In genomic region chr20:1127840-1128239, GRCh38 we compare ENCODE assay signal across 32 cellular contexts. TPM values are rescaled to one million over a fixed set of nuclear protein-coding genes. Genes with fewer than 3 reads are reported as not detected.
"Had no signal": no experiment of that assay in that cellular context is flagged by ENCODE, and none has a peak within 500 bp of the region (broad histone marks: within the 10 kb centered on the region; RNA-seq: fewer than 3 reads in every experiment).

No MANE protein-coding gene starts in this region.

- H3K27ac Mint-ChIP-seq: activated B cell treated with CpG ODN at 0.5 μM for 24 hours; activated CD4-positive, alpha-beta memory T cell treated with anti-CD3 and anti-CD28 coated beads for 36 hours; activated CD8-positive, alpha-beta T cell treated with anti-CD3 and anti-CD28 coated beads for 36 hours; activated naive CD4-positive, alpha-beta T cell treated with anti-CD3 and anti-CD28 coated beads for 36 hours; activated naive CD4-positive, alpha-beta T cell treated with anti-CD3 and anti-CD28 coated beads, Interleukin-2, amount 50 U/mL, for 72 hours; activated naive CD8-positive, alpha-beta T cell treated with anti-CD3 and anti-CD28 coated beads for 36 hours; activated T-helper 1 cell treated with anti-CD3 and anti-CD28 coated beads, Interleukin-12 subunit alpha, Interleukin-12 subunit beta, Interleukin-2, Interleukin-4 antibody, amounts not matched to agents 30 ng/mL and 10 ng/mL and 1 ng/mL, durations not matched to agents 14 hours and 24 hours and 36 hours; brain; T-helper 1 cell treated with Interleukin-12 subunit alpha and Interleukin-12 subunit beta and Interleukin-4 antibody, amounts not matched to agents 30 μg/mL and 1 μg/mL, for 36 hours; T-helper 2 cell treated with Interferon-gamma antibody and Interleukin-4, amounts not matched to agents 5 μg/mL and 100 μg/mL, for 36 hours had no signal

- H3K27ac ChIP-seq: adrenal gland, VCaP had no signal

- H3K27me3 Mint-ChIP-seq: activated B cell treated with CpG ODN at 0.5 μM for 24 hours; activated CD4-positive, alpha-beta memory T cell treated with anti-CD3 and anti-CD28 coated beads for 36 hours; activated CD8-positive, alpha-beta T cell treated with anti-CD3 and anti-CD28 coated beads for 36 hours; activated naive CD8-positive, alpha-beta T cell treated with anti-CD3 and anti-CD28 coated beads for 36 hours; activated T-helper 17 cell treated with anti-CD3 and anti-CD28 coated beads, Interleukin-2, amount 50 U/mL, for 72 hours had no signal

- H3K4me3 ChIP-seq: adrenal gland had no signal

- H3K9me3 ChIP-seq: adrenal gland had no signal

- ATAC-seq: activated CD8-positive, alpha-beta T cell treated with anti-CD3 and anti-CD28 coated beads for 36 hours; activated naive CD4-positive, alpha-beta T cell treated with anti-CD3 and anti-CD28 coated beads, Interleukin-2, amount 50 U/mL, for 72 hours; activated T-cell treated with anti-CD3 and anti-CD28 coated beads, Interleukin-2, amount 50 U/mL, for 4 hours; activated T-cell treated with anti-CD3 and anti-CD28 coated beads, Interleukin-2, amount 50 U/mL, for 72 hours; activated T-helper 17 cell treated with anti-CD3 and anti-CD28 coated beads, Interleukin-2, amount 50 U/mL, for 72 hours had no signal

- H3K27me3 ChIP-seq: adrenal gland had no signal

- DNase-seq: activated B cell treated with CpG ODN at 0.5 μM for 24 hours; activated CD4-positive, alpha-beta memory T cell treated with anti-CD3 and anti-CD28 coated beads for 36 hours; activated CD4-positive, alpha-beta T cell treated with anti-CD3 and anti-CD28 coated beads for 4 hours; activated CD4-positive, alpha-beta T cell treated with anti-CD3 and anti-CD28 coated beads, Interleukin-2, amount 50 U/mL, for 1 hour; activated CD4-positive, alpha-beta T cell treated with anti-CD3 and anti-CD28 coated beads, Interleukin-2, amount 50 U/mL, for 4 hours; activated CD4-positive, CD25-positive, alpha-beta regulatory T cell treated with anti-CD3 and anti-CD28 coated beads, Interleukin-2, amount 50 U/mL, for 72 hours; activated CD8-positive, alpha-beta memory T cell treated with anti-CD3 and anti-CD28 coated beads, Interleukin-2, amount 50 U/mL, for 4 hours; activated CD8-positive, alpha-beta T cell treated with anti-CD3 and anti-CD28 coated beads for 36 hours; activated effector memory CD4-positive, alpha-beta T cell treated with anti-CD3 and anti-CD28 coated beads, Interleukin-2, amount 50 U/mL, for 16 hours; activated gamma-delta T cell treated with Interleukin-2 at 50 U/mL for 16 hours; activated naive CD4-positive, alpha-beta T cell; activated naive CD4-positive, alpha-beta T cell treated with anti-CD3 and anti-CD28 coated beads for 36 hours; activated naive CD4-positive, alpha-beta T cell treated with anti-CD3 and anti-CD28 coated beads, Interleukin-2, amount 50 U/mL, for 16 hours; activated naive CD8-positive, alpha-beta T cell treated with anti-CD3 and anti-CD28 coated beads for 36 hours; activated T-cell treated with anti-CD3 and anti-CD28 coated beads for 4 hours; activated T-cell treated with anti-CD3 and anti-CD28 coated beads, Interleukin-2, amount 50 U/mL, for 1 hour; activated T-cell treated with anti-CD3 and anti-CD28 coated beads, Interleukin-2, amount 50 U/mL, for 4 hours; activated T-cell treated with anti-CD3 and anti-CD28 coated beads, Interleukin-2, amount 50 U/mL, for 72 hours; adrenal gland; amniotic stem cell; aorta; central memory CD4-positive, alpha-beta T cell; T-helper 1 cell; T-helper 2 cell; T-helper 9 cell had no signal

- H3K4me3 Mint-ChIP-seq: activated B cell treated with CpG ODN at 0.5 μM for 24 hours; activated CD4-positive, alpha-beta memory T cell treated with anti-CD3 and anti-CD28 coated beads for 36 hours; activated CD8-positive, alpha-beta T cell treated with anti-CD3 and anti-CD28 coated beads for 36 hours; activated naive CD4-positive, alpha-beta T cell treated with anti-CD3 and anti-CD28 coated beads for 36 hours; activated naive CD8-positive, alpha-beta T cell treated with anti-CD3 and anti-CD28 coated beads for 36 hours; activated T-cell treated with anti-CD3 and anti-CD28 coated beads, Interleukin-2, amount 50 U/mL, for 4 hours; activated T-cell treated with anti-CD3 and anti-CD28 coated beads, Interleukin-2, amount 50 U/mL, for 72 hours; activated T-helper 1 cell treated with anti-CD3 and anti-CD28 coated beads, Interleukin-12 subunit alpha, Interleukin-12 subunit beta, Interleukin-2, Interleukin-4 antibody, amounts not matched to agents 30 ng/mL and 10 ng/mL and 1 ng/mL, durations not matched to agents 14 hours and 24 hours and 36 hours; activated T-helper 17 cell treated with anti-CD3 and anti-CD28 coated beads, Interleukin-2, amount 50 U/mL, for 72 hours; brain; T-helper 1 cell treated with Interleukin-12 subunit alpha and Interleukin-12 subunit beta and Interleukin-4 antibody, amounts not matched to agents 30 μg/mL and 1 μg/mL, for 36 hours; T-helper 2 cell treated with Interferon-gamma antibody and Interleukin-4, amounts not matched to agents 5 μg/mL and 100 μg/mL, for 36 hours had no signal

- H3K9me3 Mint-ChIP-seq: activated CD4-positive, alpha-beta memory T cell treated with anti-CD3 and anti-CD28 coated beads for 36 hours; activated naive CD4-positive, alpha-beta T cell treated with anti-CD3 and anti-CD28 coated beads for 36 hours; activated naive CD4-positive, alpha-beta T cell treated with anti-CD3 and anti-CD28 coated beads, Interleukin-2, amount 50 U/mL, for 72 hours; activated naive CD8-positive, alpha-beta T cell treated with anti-CD3 and anti-CD28 coated beads for 36 hours; activated T-cell treated with anti-CD3 and anti-CD28 coated beads, Interleukin-2, amount 50 U/mL, for 4 hours; activated T-cell treated with anti-CD3 and anti-CD28 coated beads, Interleukin-2, amount 50 U/mL, for 72 hours; activated T-helper 17 cell treated with anti-CD3 and anti-CD28 coated beads, Interleukin-2, amount 50 U/mL, for 72 hours had no signal

RNA-seq across cellular contexts. Expression of gene TMEM74B, which starts 56.9 kb away (rescaled TPM):
- total RNA-seq: activated T-cell treated with anti-CD3 and anti-CD28 coated beads, Interleukin-2, amount 50 U/mL, for 4 hours had no signal
